ENCODE assay signal across 11 cellular contexts in genomic region chr9:36603006-36603405, GRCh38. TPM values are rescaled to one million over a fixed set of nuclear protein-coding genes. Genes with fewer than 3 reads are reported as not detected.
DNase-seq lines count a peak whose midpoint lies in the region; ATAC-seq and TF ChIP-seq lines count a peak whose summit lies in the region.
"Had no signal": no experiment of that assay in that cellular context is flagged by ENCODE, and none has a peak within 500 bp of the region (broad histone marks: within the 10 kb centered on the region; RNA-seq: fewer than 3 reads in every experiment).

No MANE protein-coding gene starts in this region.

- no peaks in the 10 kb centered on the region for H3K27me3 Mint-ChIP-seq in activated T-helper 1 cell treated with anti-CD3 and anti-CD28 coated beads, Interleukin-12 subunit alpha, Interleukin-12 subunit beta, Interleukin-2, Interleukin-4 antibody, amounts not matched to agents 30 ng/mL and 10 ng/mL and 1 ng/mL, durations not matched to agents 14 hours and 24 hours and 36 hours (ENCODE audit: insufficient read depth)
- H3K27me3 Mint-ChIP-seq in nephron (ENCODE audit: low read depth), result peaks cover 3% of the 10 kb centered on the region

- no peak for DNase-seq in activated CD4-positive, CD25-positive, alpha-beta regulatory T cell (lab: John Stamatoyannopoulos, UW)
- DNase-seq in activated T-helper 1 cell treated with anti-CD3 and anti-CD28 coated beads, Interleukin-12 subunit alpha, Interleukin-12 subunit beta, Interleukin-2, Interleukin-4 antibody, amounts not matched to agents 30 ng/mL and 10 ng/mL and 1 ng/mL, durations not matched to agents 14 hours and 24 hours and 36 hours (ENCODE audit: low spot score), result no peak
- DNase-seq in lower leg skin (ENCODE audit: low spot score in 2 of 2) (no peak), HK-2 (ENCODE audit: unreplicated experiment) (no peak)
- DNase-seq in stimulated activated naive CD4-positive, alpha-beta T cell (lab: John Stamatoyannopoulos, UW), result no peak
- DNase-seq: left cardiac atrium, NCI-H69 had no signal

- ATAC-seq in activated CD4-positive, CD25-positive, alpha-beta regulatory T cell treated with anti-CD3 and anti-CD28 coated beads, Interleukin-2, amount 50 U/mL, for 24 hours, result peak; percentile 59 to 63
- peak; percentile 63 for ATAC-seq in HG02642 (IDR thresholded peaks at IDR 0.05; ENCODE audit: poor library complexity, unreplicated experiment)
- ATAC-seq: HCT116, left cardiac atrium had no signal

- TF ChIP-seq CTCF in nephron (IDR thresholded peaks at IDR 0.05; ENCODE audit: unreplicated experiment in 3 of 3), result no peak
- no peak for TF ChIP-seq CTCF in lower leg skin (IDR thresholded peaks at IDR 0.05)

- WGBS in lower leg skin, 2 donors, result 77 to 81% methylated on average over 3 of the region's 3 CpGs

- H3K27ac Mint-ChIP-seq in activated T-helper 1 cell treated with anti-CD3 and anti-CD28 coated beads, Interleukin-12 subunit alpha, Interleukin-12 subunit beta, Interleukin-2, Interleukin-4 antibody, amounts not matched to agents 30 ng/mL and 10 ng/mL and 1 ng/mL, durations not matched to agents 14 hours and 24 hours and 36 hours, result peak overlapping the region; percentile 53
- H3K27ac Mint-ChIP-seq in nephron, result peak overlapping the region in 2 of 3 experiments; percentile 39 to 72

- H3K4me1 Mint-ChIP-seq in activated T-helper 1 cell treated with anti-CD3 and anti-CD28 coated beads, Interleukin-12 subunit alpha, Interleukin-12 subunit beta, Interleukin-2, Interleukin-4 antibody, amounts not matched to agents 30 ng/mL and 10 ng/mL and 1 ng/mL, durations not matched to agents 14 hours and 24 hours and 36 hours (ENCODE audit: low read depth), result peaks cover 28% of the 10 kb centered on the region
- peaks cover 8% of the 10 kb centered on the region for H3K4me1 Mint-ChIP-seq in nephron

- no peak for TF ChIP-seq POLR2A in lower leg skin (IDR thresholded peaks at IDR 0.05)

- no peaks in the 10 kb centered on the region for H3K9me3 Mint-ChIP-seq in activated T-helper 1 cell treated with anti-CD3 and anti-CD28 coated beads, Interleukin-12 subunit alpha, Interleukin-12 subunit beta, Interleukin-2, Interleukin-4 antibody, amounts not matched to agents 30 ng/mL and 10 ng/mL and 1 ng/mL, durations not matched to agents 14 hours and 24 hours and 36 hours
- no peaks in the 10 kb centered on the region for H3K9me3 Mint-ChIP-seq in nephron

- intact Hi-C loops in activated T-helper 1 cell treated with anti-CD3 and anti-CD28 coated beads, Interleukin-12 subunit alpha, Interleukin-12 subunit beta, Interleukin-2, Interleukin-4 antibody, amounts not matched to agents 30 ng/mL and 10 ng/mL and 1 ng/mL, durations not matched to agents 14 hours and 24 hours and 36 hours (cut with micrococcal nuclease), result no loop called here
- intact Hi-C loops in lower leg skin (cut with DNase I; ENCODE audit: low total_unique reads), result no loop called here

- H3K36me3 Mint-ChIP-seq in activated T-helper 1 cell treated with anti-CD3 and anti-CD28 coated beads, Interleukin-12 subunit alpha, Interleukin-12 subunit beta, Interleukin-2, Interleukin-4 antibody, amounts not matched to agents 30 ng/mL and 10 ng/mL and 1 ng/mL, durations not matched to agents 14 hours and 24 hours and 36 hours (ENCODE audit: low read depth), result peaks cover 45% of the 10 kb centered on the region
- peaks cover 36% of the 10 kb centered on the region for H3K36me3 Mint-ChIP-seq in nephron (ENCODE audit: low read depth)

- H3K4me3 ChIP-seq in lower leg skin (ENCODE audit: low read depth, poor library complexity, severe bottlenecking), result no peak overlapping the region

- peak overlapping the region; percentile 13 for H3K4me3 Mint-ChIP-seq in activated T-helper 1 cell treated with anti-CD3 and anti-CD28 coated beads, Interleukin-12 subunit alpha, Interleukin-12 subunit beta, Interleukin-2, Interleukin-4 antibody, amounts not matched to agents 30 ng/mL and 10 ng/mL and 1 ng/mL, durations not matched to agents 14 hours and 24 hours and 36 hours
- no peak overlapping the region for H3K4me3 Mint-ChIP-seq in nephron

RNA-seq across cellular contexts. Expression of gene MELK, which starts 30.3 kb away (rescaled TPM):
- total RNA-seq in activated T-helper 1 cell treated with anti-CD3 and anti-CD28 coated beads, Interleukin-12 subunit alpha, Interleukin-12 subunit beta, Interleukin-2, Interleukin-4 antibody, amounts not matched to agents 30 ng/mL and 10 ng/mL and 1 ng/mL, durations not matched to agents 14 hours and 24 hours and 36 hours, result 46.4 and 48.3 TPM in 2 replicates
- 1 to 10 TPM in 3 of 4 donors, under 1 TPM in 1; 0.47 to 3.2 (median 2.2) TPM for total RNA-seq in lower leg skin

Comparison
In these comparisons a context has a peak if more than half of its experiments do, and no peak if none do; other contexts are left out.
1. RNA of gene MELK, which starts 30.3 kb away (total RNA-seq): 46.4 to 48.3 TPM in activated T-helper 1 cell treated with anti-CD3 and anti-CD28 coated beads, Interleukin-12 subunit alpha, Interleukin-12 subunit beta, Interleukin-2, Interleukin-4 antibody, amounts not matched to agents 30 ng/mL and 10 ng/mL and 1 ng/mL, durations not matched to agents 14 hours and 24 hours and 36 hours; 0.47 to 3.2 TPM in lower leg skin; every median in the first group is over 10 times any median in the second.